In genomic region chr1:202159534-202160371, GRCh38 we compare ENCODE assay signal across 1 cellular context.
TF ChIP-seq lines count a peak whose summit lies in the region.

No MANE protein-coding gene starts in this region.

TF ChIP-seq in GM12878, 131 proteins besides CTCF, POLR2A, EP300 and RAD21 (continued from another document):
- no peak for TF ChIP-seq CEBPB (IDR thresholded peaks at IDR 0.05; ENCODE audit: borderline replicate concordance in 1 of 2, low read depth in 2 of 2, low read length in 2 of 2)
- peak; percentile 48 for TF ChIP-seq PBX3 (IDR thresholded peaks at IDR 0.05; ENCODE audit: insufficient replicate concordance, low read depth, low read length)
- peak; percentile 9; the same call in 1 of the 2 replicates for TF ChIP-seq GATAD2B (conservative IDR thresholded peaks at IDR 0.05; ENCODE audit: low read depth)
- no peak for TF ChIP-seq RFX5 (IDR thresholded peaks at IDR 0.05; ENCODE audit: low read depth, low read length)
- TF ChIP-seq SIN3A (IDR thresholded peaks at IDR 0.05; ENCODE audit: low read depth, low read length): no peak; the same call in 1 of the 2 replicates
- TF ChIP-seq REST (IDR thresholded peaks at IDR 0.05; ENCODE audit: low read depth, low read length): 0 out of 2 replicates have a peak, but pooled peaks have one; percentile 15
- TF ChIP-seq FOXM1 (IDR thresholded peaks at IDR 0.05; ENCODE audit: low read depth, low read length): no peak
- TF ChIP-seq ASH2L (IDR thresholded peaks at IDR 0.05; ENCODE audit: borderline replicate concordance, low read depth): no peak
